8 cellular contexts compared by ENCODE assay signal in genomic region chr2:113240915-113241911, GRCh38. TPM values are rescaled to one million over a fixed set of nuclear protein-coding genes. Genes with fewer than 3 reads are reported as not detected.
A peak's percentile ranks its signal among the peaks of the same experiment; 100 is the strongest.
DNase-seq lines count a peak whose midpoint lies in the region; ATAC-seq and TF ChIP-seq lines count a peak whose summit lies in the region.

No MANE protein-coding gene starts in this region.

- 63 to 78% (median 75%) methylated on average over 10 to 18 of the region's 18 CpGs for WGBS in stomach, 5 donors

- ATAC-seq in GM21528 (IDR thresholded peaks at IDR 0.05; ENCODE audit: low FRiP score, unreplicated experiment) (no peak), HG03342 (IDR thresholded peaks at IDR 0.05; ENCODE audit: unreplicated experiment) (no peak), GM21390 (IDR thresholded peaks at IDR 0.05; ENCODE audit: unreplicated experiment) (no peak)

- intact Hi-C loops in stomach (cut with DNase I; ENCODE audit: low total_unique reads): no loop called here

- DNase-seq in HCEC 1CT (peak; percentile 100), SW 1271 (lab: John Stamatoyannopoulos, UW) (peak; percentile 99 to 100), choroid plexus epithelial cell (ENCODE audit: low read depth) (peak; percentile 95), mucosa of gallbladder (ENCODE audit: low spot score) (peak; percentile 50), stomach (peak; percentile 56)

- H3K27ac ChIP-seq in stomach: peak overlapping the region; percentile 8 to 83 (median 73)

- no peak overlapping the region for H3K4me3 ChIP-seq in choroid plexus epithelial cell (ENCODE audit: low read depth, low read length)
- no peak overlapping the region for H3K4me3 ChIP-seq in stomach

- H3K27me3 ChIP-seq in stomach: no peaks in the 10 kb centered on the region

- no peak for TF ChIP-seq CTCF in choroid plexus epithelial cell (conservative IDR thresholded peaks at IDR 0.05; ENCODE audit: low read depth, low read length)
- no peak for TF ChIP-seq CTCF in stomach (IDR thresholded peaks at IDR 0.05)

- peak; percentile 18 for TF ChIP-seq EP300 in stomach (IDR thresholded peaks at IDR 0.05)

- H3K9me3 ChIP-seq in stomach: no peaks in the 10 kb centered on the region

- no peaks in the 10 kb centered on the region for H3K36me3 ChIP-seq in stomach

- TF ChIP-seq POLR2A in stomach (IDR thresholded peaks at IDR 0.05): no peak

- peaks cover 19 to 37% (median 31%) of the 10 kb centered on the region in 4 donors for H3K4me1 ChIP-seq in stomach

RNA-seq across cellular contexts. Expression of gene PAX8, which starts 37.5 kb away (rescaled TPM):
- 3.5 TPM for total RNA-seq in mucosa of gallbladder
- total RNA-seq in stomach: 1 to 10 TPM in 2 of 5 donors, not detected in 3; 4.0 to 6.5 TPM
- 1 to 10 TPM in 1 of 3 donors, under 1 TPM in 2; 0.28 to 1.1 (median 0.50) TPM for polyA plus RNA-seq in stomach

Comparison
In these comparisons a context has a peak if more than half of its experiments do, and no peak if none do; other contexts are left out.
1. DNase-seq: peak in every context shown above with its lines; median percentile 100 in HCEC 1CT; 100 in SW 1271; 95 in choroid plexus epithelial cell; 56 in stomach; 50 in mucosa of gallbladder.